Comparison of ENCODE assay signal across 1 cellular context in genomic region chr14:89343356-89343755, GRCh38.
TF ChIP-seq lines count a peak whose summit lies in the region.

No MANE protein-coding gene starts in this region.

TF ChIP-seq in K562, 482 proteins besides CTCF, POLR2A, EP300 and RAD21 (continued from another document):
- peak; percentile 98 for TF ChIP-seq MAFF (IDR thresholded peaks at IDR 0.05; ENCODE audit: low read length)
- TF ChIP-seq CHD2 (IDR thresholded peaks at IDR 0.05; ENCODE audit: low read depth, low read length) = no peak
- peak; percentile 85 for TF ChIP-seq C11orf30 (IDR thresholded peaks at IDR 0.05; ENCODE audit: low read depth)
- TF ChIP-seq ZNF316 (IDR thresholded peaks at IDR 0.05) = peak; percentile 93
- no peak for TF ChIP-seq TAF15 (IDR thresholded peaks at IDR 0.05; ENCODE audit: low read depth, low read length)
- peak; percentile 99 for TF ChIP-seq MAFK (IDR thresholded peaks at IDR 0.05; ENCODE audit: low read length)
